9 cellular contexts compared by ENCODE assay signal in the genomic region with DNA sequence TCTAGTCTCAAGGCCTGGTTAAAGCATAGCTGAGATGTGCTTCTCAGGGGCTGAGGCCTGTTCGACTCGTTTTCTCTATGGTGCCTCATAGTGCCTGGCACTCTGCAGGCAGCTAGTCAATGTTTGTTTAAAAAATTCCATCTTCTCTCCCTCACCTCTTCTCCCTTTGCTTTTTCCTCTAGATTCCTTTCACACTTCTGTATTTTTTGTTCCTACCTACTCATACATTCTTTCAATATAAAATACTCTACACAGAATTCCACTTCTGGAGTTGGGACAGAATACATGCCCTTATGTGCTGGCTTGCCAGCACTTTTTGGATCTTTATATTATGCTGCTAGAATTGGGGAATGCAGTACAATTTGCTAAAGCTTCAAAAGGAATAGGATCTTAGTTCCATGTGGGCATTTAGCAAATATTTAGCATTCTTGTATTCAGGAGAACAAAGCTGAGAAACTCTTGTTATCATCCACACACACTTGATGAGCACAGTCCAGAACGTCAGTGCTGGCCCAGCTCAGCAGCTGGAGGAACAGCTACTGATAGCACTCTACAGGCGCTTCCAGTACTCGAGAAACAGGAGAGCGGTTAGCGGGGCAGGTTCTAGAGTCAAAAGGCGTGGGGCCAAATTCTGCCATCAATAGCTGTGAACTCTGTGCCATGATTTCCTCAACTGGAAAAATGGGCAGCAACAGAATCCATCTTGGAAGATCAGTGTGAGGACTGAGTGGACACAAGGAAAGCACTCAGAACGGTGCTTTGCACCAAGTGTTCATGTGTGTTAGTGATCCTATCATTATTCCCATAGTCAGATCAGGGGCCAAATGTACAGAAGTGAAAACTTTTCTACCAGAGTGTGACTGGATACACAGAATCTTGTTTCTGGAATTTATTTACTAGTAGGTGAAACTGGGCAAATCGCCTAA. TPM values are rescaled to one million over a fixed set of nuclear protein-coding genes. Genes with fewer than 3 reads are reported as not detected.
DNase-seq lines count a peak whose midpoint lies in the region; ATAC-seq, FAIRE-seq and TF ChIP-seq lines count a peak whose summit lies in the region.
"Had no signal": no experiment of that assay in that cellular context is flagged by ENCODE, and none has a peak within 500 bp of the region (broad histone marks: within the 10 kb centered on the region; RNA-seq: fewer than 3 reads in every experiment).

No MANE protein-coding gene starts in this region.

- peak overlapping the region; percentile 62 for H3K27ac ChIP-seq in HepG2 (ENCODE audit: extremely low read length, insufficient read depth, low read length)
- H3K27ac ChIP-seq in tibial artery, result peak overlapping the region; percentile 49 to 94

- no TSS peak for BruUV-seq in HepG2 (replicated peaks; lab: Mats Ljungman, UMichigan)

- peaks cover 62% of the 10 kb centered on the region for H3K4me1 Mint-ChIP-seq in activated CD4-positive, alpha-beta T cell treated with anti-CD3 and anti-CD28 coated beads, Interleukin-2, amount 10 ng/mL, durations not matched to agents 7 days and 5 days

- H3K9ac ChIP-seq in HepG2 (ENCODE audit: insufficient read depth, low read depth, low read length), result peak overlapping the region; percentile 46

- peaks cover 5% of the 10 kb centered on the region; the same call in 1 of the 2 replicates for H4K20me1 ChIP-seq in HepG2 (ENCODE audit: insufficient read depth, low read length)

- no peak for DNase-seq in activated CD4-positive, alpha-beta T cell treated with anti-CD3 and anti-CD28 coated beads, Interleukin-2, amount 10 ng/mL, durations not matched to agents 7 days and 5 days
- DNase-seq in activated CD4-positive, alpha-beta T cell treated with anti-CD3 and anti-CD28 coated beads, Interleukin-2, amount 50 U/mL, for 1 hour, result no peak
- DNase-seq in astrocyte of the spinal cord (ENCODE audit: low read depth, low spot score) (peak; percentile 59), HepG2 (ENCODE audit: low spot score) (peak; percentile 64), tibial artery (no peak), NCI-H2196 (lab: John Stamatoyannopoulos, UW; ENCODE audit: unreplicated experiment) (no peak), DMS153 treated with DMSO at 0.1 percent for 48 hours (lab: John Stamatoyannopoulos, UW; ENCODE audit: unreplicated experiment) (no peak)
- no peak for DNase-seq in stimulated activated CD4-positive, alpha-beta T cell treated with anti-CD3 and anti-CD28 coated beads, Interleukin-12 subunit alpha, Interleukin-12 subunit beta, amount 100 ng/mL, for 4 hours

- H3K4me1 ChIP-seq in HepG2 (ENCODE audit: insufficient read depth, low read length), result peaks cover 72% of the 10 kb centered on the region
- peaks cover 0 to 71% (median 36%) of the 10 kb centered on the region in 4 donors for H3K4me1 ChIP-seq in tibial artery

- no peak overlapping the region for H2AFZ ChIP-seq in HepG2 (ENCODE audit: low read length)

- peak overlapping the region; percentile 12 for H3K4me3 ChIP-seq in astrocyte of the spinal cord (ENCODE audit: low read depth, low read length)
- H3K4me3 ChIP-seq in HepG2 (replicated peaks in 1 of 3; ENCODE audit: insufficient read depth in 1 of 3, low read depth in 2 of 3, low read length in 3 of 3), result peak overlapping the region; percentile 53 to 98 (median 77)
- peak overlapping the region; percentile 68 to 77 for H3K4me3 ChIP-seq in tibial artery

- no peak for TF ChIP-seq POLR2A in HepG2 (IDR thresholded peaks at IDR 0.05; ENCODE audit: insufficient read depth in 1 of 2, low read depth in 2 of 2, low read length in 2 of 2)

- no peak for TF ChIP-seq CTCF in astrocyte of the spinal cord (IDR thresholded peaks at IDR 0.05; ENCODE audit: low read depth, low read length)
- no peak for TF ChIP-seq CTCF in HepG2 (CRISPR knock-in tag; IDR thresholded peaks at IDR 0.05)
- TF ChIP-seq CTCF in tibial artery (IDR thresholded peaks at IDR 0.05), result no peak

- no peaks in the 10 kb centered on the region; a peak in 1 of 5 replicates for H3K36me3 ChIP-seq in HepG2 (replicated peaks in 1 of 2; ENCODE audit: control insufficient read depth in 1 of 2, insufficient read depth in 2 of 2, low read length in 2 of 2)
- H3K36me3 ChIP-seq in tibial artery, result peaks cover 0 to 9% (median 8%) of the 10 kb centered on the region in 3 donors

- TF ChIP-seq RAD21 in HepG2 (CRISPR knock-in tag; IDR thresholded peaks at IDR 0.05), result no peak

- H3K9me3 ChIP-seq in HepG2 (ENCODE audit: low read length) (no peaks in the 10 kb centered on the region), tibial artery (no peaks in the 10 kb centered on the region)

- peak overlapping the region; percentile 85 for H3K4me3 Mint-ChIP-seq in activated CD4-positive, alpha-beta T cell treated with anti-CD3 and anti-CD28 coated beads, Interleukin-2, amount 10 ng/mL, durations not matched to agents 7 days and 5 days

- CTCF ChIA-PET in activated CD4-positive, alpha-beta T cell treated with anti-CD3 and anti-CD28 coated beads, Interleukin-2, amount 10 ng/mL, durations not matched to agents 7 days and 5 days (lab: Charles Lee), result interaction anchor here (1.9 to 2.5 kb wide), 3 partner anchors 10 to 16 kb away, joined by 5 to 21 read pairs (median 5); partner anchors contain the start of gene TOMM22
- CTCF ChIA-PET in HepG2 (lab: Yijun Ruan, JAX; ENCODE audit: low intra/inter-chr PET ratio, low total read pairs), result no interaction called here

- H3K27me3 ChIP-seq in HepG2 (ENCODE audit: control insufficient read depth in 1 of 2, insufficient read depth in 2 of 2, low read length in 2 of 2) (no peaks in the 10 kb centered on the region; a peak in 1 of 5 replicates), tibial artery (no peaks in the 10 kb centered on the region)

- H3K4me2 ChIP-seq in HepG2 (ENCODE audit: low read depth, low read length), result peak overlapping the region; percentile 76

- no peak for FAIRE-seq in HepG2 (lab: Jason Lieb, UNC)
- FAIRE-seq: G401.6 had no signal

- peak; percentile 64 for ATAC-seq in HepG2

- peak overlapping the region; percentile 82 for H3K27ac Mint-ChIP-seq in activated CD4-positive, alpha-beta T cell treated with anti-CD3 and anti-CD28 coated beads, Interleukin-2, amount 10 ng/mL, durations not matched to agents 7 days and 5 days

- in situ Hi-C loops in astrocyte of the spinal cord (cut with HindIII; ENCODE audit: low sequenced_read_pairs), result no loop called here
- in situ Hi-C loops in HepG2 (cut with HindIII; ENCODE audit: extremely low pct_ligation_motif_present, low pct_unique_long_range_greater_than_20kb), result no loop called here

- TF ChIP-seq EP300 in HepG2 (IDR thresholded peaks at IDR 0.05; ENCODE audit: low read depth in 2 of 2, low read length in 2 of 2), result no peak
- TF ChIP-seq EP300 in HepG2 (CRISPR knock-in tag; IDR thresholded peaks at IDR 0.05; ENCODE audit: borderline replicate concordance), result no peak

- WGBS in HepG2 (ENCODE audit: low lambda C conversion rate), result 25% methylated on average over 10 of the region's 10 CpGs

- no peaks in the 10 kb centered on the region for H3K9me3 Mint-ChIP-seq in activated CD4-positive, alpha-beta T cell treated with anti-CD3 and anti-CD28 coated beads, Interleukin-2, amount 10 ng/mL, durations not matched to agents 7 days and 5 days

- peaks cover 1% of the 10 kb centered on the region for H3K27me3 Mint-ChIP-seq in activated CD4-positive, alpha-beta T cell treated with anti-CD3 and anti-CD28 coated beads, Interleukin-2, amount 10 ng/mL, durations not matched to agents 7 days and 5 days

- peaks cover 52% of the 10 kb centered on the region for H3K36me3 Mint-ChIP-seq in activated CD4-positive, alpha-beta T cell treated with anti-CD3 and anti-CD28 coated beads, Interleukin-2, amount 10 ng/mL, durations not matched to agents 7 days and 5 days (ENCODE audit: low read depth)

- intact Hi-C loops in HepG2 (cut with micrococcal nuclease; ENCODE audit: unreplicated experiment), result no loop called here
- intact Hi-C loops in tibial artery (cut with DNase I; ENCODE audit: low total_unique reads), result no loop called here

- POLR2A ChIA-PET in activated CD4-positive, alpha-beta T cell treated with anti-CD3 and anti-CD28 coated beads, Interleukin-2, amount 10 ng/mL, durations not matched to agents 7 days and 5 days (lab: Charles Lee), result interaction anchor here (0.6 to 1.3 kb wide), 3 partner anchors 9 to 42 kb away, joined by 3 to 4 read pairs (median 3); partner anchors contain the start of gene TOMM22
- POLR2A ChIA-PET in HepG2 (lab: Yijun Ruan, JAX), result interaction anchor here (0.6 to 9.9 kb wide), 6 partner anchors 9 to 622 kb away, joined by 3 to 102 read pairs (median 4); partner anchors contain the start of genes GTPBP1, RPL3 and TOMM22

- H3K79me2 ChIP-seq in HepG2 (ENCODE audit: insufficient read depth, low read length), result peaks cover 59% of the 10 kb centered on the region

RNA-seq across cellular contexts. Expression of gene JOSD1, which starts 3.4 kb away (rescaled TPM):
- 10 to 100 TPM; 56.4 to 61.8 TPM for total RNA-seq in activated CD4-positive, alpha-beta T cell treated with anti-CD3 and anti-CD28 coated beads, Interleukin-2, amount 10 ng/mL, durations not matched to agents 7 days and 5 days
- 30.6 and 31.7 TPM in 2 replicates for total RNA-seq in HepG2 (2016; rRNA removed; fragmentation: Illumina TruSeq; extraction: Trizol)
- 8.1 and 9.2 TPM in 2 replicates for total RNA-seq in HepG2 (2016; cell fraction: cytosol; rRNA removed; fragmentation: Illumina TruSeq; extraction: Trizol; ENCODE audit: low read depth)
- total RNA-seq in HepG2 (2016; cell fraction: insoluble cytoplasmic fraction; rRNA removed; fragmentation: Illumina TruSeq; extraction: Trizol), result 26.6 and 29.1 TPM in 2 replicates
- 33.4 and 36.1 TPM in 2 replicates for total RNA-seq in HepG2 (2016; cell fraction: membrane; rRNA removed; fragmentation: Illumina TruSeq; extraction: Trizol)
- total RNA-seq in HepG2 (2016; cell fraction: nucleus; rRNA removed; fragmentation: Illumina TruSeq; extraction: Trizol), result 17.6 and 22.7 TPM in 2 replicates
- polyA plus RNA-seq in HepG2 (2011; rRNA removed), result 38.4 and 44.5 TPM in 2 replicates
- 39.7 and 45.2 TPM in 2 replicates for polyA plus RNA-seq in HepG2 (2011; cell fraction: cytosol; rRNA removed)
- polyA plus RNA-seq in HepG2 (2011; cell fraction: nucleus; rRNA removed), result 36.9 and 44.6 TPM in 2 replicates
- 28.7 and 33.3 TPM in 2 replicates for polyA plus RNA-seq in HepG2 (2012)
- polyA plus RNA-seq in HepG2 (2016; cell fraction: cytosol; fragmentation: Illumina TruSeq; extraction: Trizol; ENCODE audit: low read depth), result 7.4 and 8.3 TPM in 2 replicates
- polyA plus RNA-seq in HepG2 (2016; cell fraction: insoluble cytoplasmic fraction; fragmentation: Illumina TruSeq; extraction: Trizol; ENCODE audit: low read depth), result 28.7 and 31.1 TPM in 2 replicates
- 21.8 and 25.8 TPM in 2 replicates for polyA plus RNA-seq in HepG2 (2016; cell fraction: membrane; fragmentation: Illumina TruSeq; extraction: Trizol; ENCODE audit: low read depth)
- polyA plus RNA-seq in HepG2 (2016; cell fraction: nucleus; fragmentation: Illumina TruSeq; extraction: Trizol; ENCODE audit: insufficient read depth, low read depth), result 40.7 and 49.6 TPM in 2 replicates
- 51.9 and 81.6 TPM in 2 replicates for polyA minus RNA-seq in HepG2 (2011; rRNA and poly(A)+ RNA removed; ENCODE audit: low replicate concordance)
- polyA minus RNA-seq in HepG2 (2011; cell fraction: cytosol; rRNA and poly(A)+ RNA removed), result 20.5 and 24.2 TPM in 2 replicates
- polyA minus RNA-seq in HepG2 (2011; cell fraction: nucleus; rRNA and poly(A)+ RNA removed), result 25.5 and 25.6 TPM in 2 replicates

RNA-seq across cellular contexts. Expression of gene GTPBP1, which starts 8.4 kb away (rescaled TPM):
- 10 to 100 TPM; 68.5 to 77.1 TPM for total RNA-seq in activated CD4-positive, alpha-beta T cell treated with anti-CD3 and anti-CD28 coated beads, Interleukin-2, amount 10 ng/mL, durations not matched to agents 7 days and 5 days
- total RNA-seq in HepG2 (2016; rRNA removed; fragmentation: Illumina TruSeq; extraction: Trizol), result 22.3 and 24.6 TPM in 2 replicates
- total RNA-seq in HepG2 (2016; cell fraction: cytosol; rRNA removed; fragmentation: Illumina TruSeq; extraction: Trizol; ENCODE audit: low read depth), result 9.4 and 11.9 TPM in 2 replicates
- 22.2 and 23.5 TPM in 2 replicates for total RNA-seq in HepG2 (2016; cell fraction: insoluble cytoplasmic fraction; rRNA removed; fragmentation: Illumina TruSeq; extraction: Trizol)
- total RNA-seq in HepG2 (2016; cell fraction: membrane; rRNA removed; fragmentation: Illumina TruSeq; extraction: Trizol), result 10.5 and 13.9 TPM in 2 replicates
- total RNA-seq in HepG2 (2016; cell fraction: nucleus; rRNA removed; fragmentation: Illumina TruSeq; extraction: Trizol), result 28.5 and 30.6 TPM in 2 replicates
- polyA plus RNA-seq in HepG2 (2011; rRNA removed), result 27.0 and 34.6 TPM in 2 replicates
- polyA plus RNA-seq in HepG2 (2011; cell fraction: cytosol; rRNA removed), result 12.2 TPM in 2 replicates
- 95.6 and 97.7 TPM in 2 replicates for polyA plus RNA-seq in HepG2 (2011; cell fraction: nucleus; rRNA removed)
- polyA plus RNA-seq in HepG2 (2012), result 27.1 and 32.6 TPM in 2 replicates
- 1.9 and 2.1 TPM in 2 replicates for polyA plus RNA-seq in HepG2 (2016; cell fraction: cytosol; fragmentation: Illumina TruSeq; extraction: Trizol; ENCODE audit: low read depth)
- 11.2 and 13.8 TPM in 2 replicates for polyA plus RNA-seq in HepG2 (2016; cell fraction: insoluble cytoplasmic fraction; fragmentation: Illumina TruSeq; extraction: Trizol; ENCODE audit: low read depth)
- 4.8 and 5.6 TPM in 2 replicates for polyA plus RNA-seq in HepG2 (2016; cell fraction: membrane; fragmentation: Illumina TruSeq; extraction: Trizol; ENCODE audit: low read depth)
- polyA plus RNA-seq in HepG2 (2016; cell fraction: nucleus; fragmentation: Illumina TruSeq; extraction: Trizol; ENCODE audit: insufficient read depth, low read depth), result 23.2 and 23.4 TPM in 2 replicates
- polyA minus RNA-seq in HepG2 (2011; rRNA and poly(A)+ RNA removed; ENCODE audit: low replicate concordance), result 58.7 and 59.1 TPM in 2 replicates
- polyA minus RNA-seq in HepG2 (2011; cell fraction: cytosol; rRNA and poly(A)+ RNA removed), result 15.1 and 17.8 TPM in 2 replicates
- polyA minus RNA-seq in HepG2 (2011; cell fraction: nucleus; rRNA and poly(A)+ RNA removed), result 81.0 and 88.9 TPM in 2 replicates

RNA-seq across cellular contexts. Expression of gene TOMM22, which starts 15.6 kb away (rescaled TPM):
- total RNA-seq in activated CD4-positive, alpha-beta T cell treated with anti-CD3 and anti-CD28 coated beads, Interleukin-2, amount 10 ng/mL, durations not matched to agents 7 days and 5 days, result 10 to 100 TPM; 83.0 to 88.9 TPM
- total RNA-seq in HepG2 (2016; rRNA removed; fragmentation: Illumina TruSeq; extraction: Trizol), result 118 and 143 TPM in 2 replicates
- total RNA-seq in HepG2 (2016; cell fraction: cytosol; rRNA removed; fragmentation: Illumina TruSeq; extraction: Trizol; ENCODE audit: low read depth), result 46.5 and 54.3 TPM in 2 replicates
- total RNA-seq in HepG2 (2016; cell fraction: insoluble cytoplasmic fraction; rRNA removed; fragmentation: Illumina TruSeq; extraction: Trizol), result 112 and 138 TPM in 2 replicates
- total RNA-seq in HepG2 (2016; cell fraction: membrane; rRNA removed; fragmentation: Illumina TruSeq; extraction: Trizol), result 120 and 127 TPM in 2 replicates
- total RNA-seq in HepG2 (2016; cell fraction: nucleus; rRNA removed; fragmentation: Illumina TruSeq; extraction: Trizol), result 42.3 and 47.4 TPM in 2 replicates
- polyA plus RNA-seq in HepG2 (2011; rRNA removed), result 37.3 and 46.9 TPM in 2 replicates
- 27.5 and 46.2 TPM in 2 replicates for polyA plus RNA-seq in HepG2 (2011; cell fraction: cytosol; rRNA removed)
- 8.9 and 10.9 TPM in 2 replicates for polyA plus RNA-seq in HepG2 (2011; cell fraction: nucleus; rRNA removed)
- 46.1 and 62.9 TPM in 2 replicates for polyA plus RNA-seq in HepG2 (2012)
- polyA plus RNA-seq in HepG2 (2016; cell fraction: cytosol; fragmentation: Illumina TruSeq; extraction: Trizol; ENCODE audit: low read depth), result 63.6 and 70.9 TPM in 2 replicates
- 161 and 162 TPM in 2 replicates for polyA plus RNA-seq in HepG2 (2016; cell fraction: insoluble cytoplasmic fraction; fragmentation: Illumina TruSeq; extraction: Trizol; ENCODE audit: low read depth)
- 126 and 148 TPM in 2 replicates for polyA plus RNA-seq in HepG2 (2016; cell fraction: membrane; fragmentation: Illumina TruSeq; extraction: Trizol; ENCODE audit: low read depth)
- 85.7 and 87.7 TPM in 2 replicates for polyA plus RNA-seq in HepG2 (2016; cell fraction: nucleus; fragmentation: Illumina TruSeq; extraction: Trizol; ENCODE audit: insufficient read depth, low read depth)
- polyA minus RNA-seq in HepG2 (2011; rRNA and poly(A)+ RNA removed; ENCODE audit: low replicate concordance), result 34.4 and 37.5 TPM in 2 replicates
- 28.1 and 28.5 TPM in 2 replicates for polyA minus RNA-seq in HepG2 (2011; cell fraction: cytosol; rRNA and poly(A)+ RNA removed)
- polyA minus RNA-seq in HepG2 (2011; cell fraction: nucleus; rRNA and poly(A)+ RNA removed), result 11.8 and 15.4 TPM in 2 replicates

RNA-seq across cellular contexts. Expression of gene CBY1, which starts 40.9 kb away (rescaled TPM):
- total RNA-seq in activated CD4-positive, alpha-beta T cell treated with anti-CD3 and anti-CD28 coated beads, Interleukin-2, amount 10 ng/mL, durations not matched to agents 7 days and 5 days, result 10 to 100 TPM; 10.2 to 11.0 TPM
- total RNA-seq in HepG2 (2016; rRNA removed; fragmentation: Illumina TruSeq; extraction: Trizol), result 19.7 and 28.8 TPM in 2 replicates
- total RNA-seq in HepG2 (2016; cell fraction: cytosol; rRNA removed; fragmentation: Illumina TruSeq; extraction: Trizol; ENCODE audit: low read depth), result 12.4 and 14.6 TPM in 2 replicates
- total RNA-seq in HepG2 (2016; cell fraction: insoluble cytoplasmic fraction; rRNA removed; fragmentation: Illumina TruSeq; extraction: Trizol), result 24.0 and 29.9 TPM in 2 replicates
- 25.8 and 26.9 TPM in 2 replicates for total RNA-seq in HepG2 (2016; cell fraction: membrane; rRNA removed; fragmentation: Illumina TruSeq; extraction: Trizol)
- total RNA-seq in HepG2 (2016; cell fraction: nucleus; rRNA removed; fragmentation: Illumina TruSeq; extraction: Trizol), result 10.3 and 13.5 TPM in 2 replicates
- 18.1 and 20.3 TPM in 2 replicates for polyA plus RNA-seq in HepG2 (2011; rRNA removed)
- 20.1 and 21.1 TPM in 2 replicates for polyA plus RNA-seq in HepG2 (2011; cell fraction: cytosol; rRNA removed)
- polyA plus RNA-seq in HepG2 (2011; cell fraction: nucleus; rRNA removed), result 10.3 and 10.6 TPM in 2 replicates
- polyA plus RNA-seq in HepG2 (2012), result 11.6 and 15.0 TPM in 2 replicates
- 18.2 and 24.7 TPM in 2 replicates for polyA plus RNA-seq in HepG2 (2016; cell fraction: cytosol; fragmentation: Illumina TruSeq; extraction: Trizol; ENCODE audit: low read depth)
- polyA plus RNA-seq in HepG2 (2016; cell fraction: insoluble cytoplasmic fraction; fragmentation: Illumina TruSeq; extraction: Trizol; ENCODE audit: low read depth), result 43.2 and 46.0 TPM in 2 replicates
- 26.2 and 31.2 TPM in 2 replicates for polyA plus RNA-seq in HepG2 (2016; cell fraction: membrane; fragmentation: Illumina TruSeq; extraction: Trizol; ENCODE audit: low read depth)
- polyA plus RNA-seq in HepG2 (2016; cell fraction: nucleus; fragmentation: Illumina TruSeq; extraction: Trizol; ENCODE audit: insufficient read depth, low read depth), result 33.6 and 34.6 TPM in 2 replicates
- 11.2 and 14.1 TPM in 2 replicates for polyA minus RNA-seq in HepG2 (2011; rRNA and poly(A)+ RNA removed; ENCODE audit: low replicate concordance)
- polyA minus RNA-seq in HepG2 (2011; cell fraction: cytosol; rRNA and poly(A)+ RNA removed), result 4.4 and 4.7 TPM in 2 replicates
- polyA minus RNA-seq in HepG2 (2011; cell fraction: nucleus; rRNA and poly(A)+ RNA removed), result 7.9 and 10.8 TPM in 2 replicates

RNA-seq across cellular contexts. Expression of gene FAM227A, which starts 41.1 kb away (rescaled TPM):
- total RNA-seq in activated CD4-positive, alpha-beta T cell treated with anti-CD3 and anti-CD28 coated beads, Interleukin-2, amount 10 ng/mL, durations not matched to agents 7 days and 5 days, result under 1 TPM in 1 of 2 experiments, not detected in 1; 0.02 TPM
- 0.53 and 1.5 TPM in 2 replicates for total RNA-seq in HepG2 (2016; rRNA removed; fragmentation: Illumina TruSeq; extraction: Trizol)
- total RNA-seq in HepG2 (2016; cell fraction: cytosol; rRNA removed; fragmentation: Illumina TruSeq; extraction: Trizol; ENCODE audit: low read depth), result 0.26 and 0.51 TPM in 2 replicates
- 0.21 and 1.3 TPM in 2 replicates for total RNA-seq in HepG2 (2016; cell fraction: insoluble cytoplasmic fraction; rRNA removed; fragmentation: Illumina TruSeq; extraction: Trizol)
- total RNA-seq in HepG2 (2016; cell fraction: membrane; rRNA removed; fragmentation: Illumina TruSeq; extraction: Trizol), result 0.46 and 0.48 TPM in 2 replicates
- 3.8 and 4.2 TPM in 2 replicates for total RNA-seq in HepG2 (2016; cell fraction: nucleus; rRNA removed; fragmentation: Illumina TruSeq; extraction: Trizol)
- 0.89 and 1.0 TPM in 2 replicates for polyA plus RNA-seq in HepG2 (2011; rRNA removed)
- polyA plus RNA-seq in HepG2 (2011; cell fraction: cytosol; rRNA removed), result 0.09 TPM in 2 replicates
- polyA plus RNA-seq in HepG2 (2011; cell fraction: nucleus; rRNA removed), result 1.9 and 2.6 TPM in 2 replicates
- polyA plus RNA-seq in HepG2 (2012), result 0.39 and 0.43 TPM in 2 replicates
- 0.03 and 0.08 TPM in 2 replicates for polyA plus RNA-seq in HepG2 (2016; cell fraction: cytosol; fragmentation: Illumina TruSeq; extraction: Trizol; ENCODE audit: low read depth)
- polyA plus RNA-seq in HepG2 (2016; cell fraction: insoluble cytoplasmic fraction; fragmentation: Illumina TruSeq; extraction: Trizol; ENCODE audit: low read depth), result 0.20 and 0.47 TPM in 2 replicates
- 0.14 and 0.17 TPM in 2 replicates for polyA plus RNA-seq in HepG2 (2016; cell fraction: membrane; fragmentation: Illumina TruSeq; extraction: Trizol; ENCODE audit: low read depth)
- 3.4 and 3.5 TPM in 2 replicates for polyA plus RNA-seq in HepG2 (2016; cell fraction: nucleus; fragmentation: Illumina TruSeq; extraction: Trizol; ENCODE audit: insufficient read depth, low read depth)
- 0.76 and 5.9 TPM in 2 replicates for polyA minus RNA-seq in HepG2 (2011; rRNA and poly(A)+ RNA removed; ENCODE audit: low replicate concordance)
- 0.18 and 0.40 TPM in 2 replicates for polyA minus RNA-seq in HepG2 (2011; cell fraction: cytosol; rRNA and poly(A)+ RNA removed)
- 3.1 and 3.7 TPM in 2 replicates for polyA minus RNA-seq in HepG2 (2011; cell fraction: nucleus; rRNA and poly(A)+ RNA removed)

Comparison
In these comparisons a context has a peak if more than half of its experiments do, and no peak if none do; other contexts are left out.
1. DNase-seq: peak in astrocyte of the spinal cord (single experiment) and HepG2 (single experiment); none in activated CD4-positive, alpha-beta T cell treated with anti-CD3 and anti-CD28 coated beads, Interleukin-2, amount 10 ng/mL, durations not matched to agents 7 days and 5 days (single experiment), activated CD4-positive, alpha-beta T cell treated with anti-CD3 and anti-CD28 coated beads, Interleukin-2, amount 50 U/mL, for 1 hour (single experiment), tibial artery (0 of 2), stimulated activated CD4-positive, alpha-beta T cell treated with anti-CD3 and anti-CD28 coated beads, Interleukin-12 subunit alpha, Interleukin-12 subunit beta, amount 100 ng/mL, for 4 hours (single experiment), NCI-H2196 (single experiment) and DMS153 treated with DMSO at 0.1 percent for 48 hours (single experiment).
2. H3K4me3 ChIP-seq: peak in every context shown above with its lines; median percentile 77 in HepG2; 72 in tibial artery; 12 in astrocyte of the spinal cord.